ENCODE assay signal across 12 cellular contexts in the genomic region with DNA sequence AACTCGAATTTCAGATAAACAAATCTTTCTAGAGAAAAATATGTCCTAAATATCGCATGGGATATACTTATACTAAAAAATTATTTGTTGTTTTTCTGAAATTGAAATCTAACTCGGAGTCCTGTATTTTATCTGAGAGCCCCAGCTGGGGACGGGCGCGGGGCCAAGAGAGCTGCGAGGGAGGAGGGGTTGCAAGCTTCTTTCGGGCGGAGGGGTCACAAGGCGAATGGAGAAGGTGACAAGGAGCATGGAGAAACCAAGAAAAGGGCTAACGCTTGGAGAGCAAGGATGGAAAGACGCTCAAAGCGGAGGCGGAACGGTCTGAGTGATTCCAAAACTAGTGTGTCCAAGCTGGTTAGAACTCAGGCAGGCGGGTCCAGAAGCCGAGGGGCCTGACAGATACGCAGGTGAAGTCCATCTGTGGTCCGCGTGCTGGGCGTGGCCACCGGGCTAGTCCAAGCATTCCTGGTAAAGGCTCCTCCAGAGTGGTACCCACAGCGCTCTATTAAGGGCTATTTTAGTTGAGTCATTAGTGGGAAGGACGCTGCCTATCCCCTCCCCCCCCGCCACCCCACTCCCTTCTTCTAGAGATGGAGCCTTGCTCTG. TPM values are rescaled to one million over a fixed set of nuclear protein-coding genes. Genes with fewer than 3 reads are reported as not detected.
DNase-seq lines count a peak whose midpoint lies in the region; ATAC-seq and TF ChIP-seq lines count a peak whose summit lies in the region.
"Had no signal": no experiment of that assay in that cellular context is flagged by ENCODE, and none has a peak within 500 bp of the region (broad histone marks: within the 10 kb centered on the region; RNA-seq: fewer than 3 reads in every experiment).

No MANE protein-coding gene starts in this region.

- H3K36me3 ChIP-seq in IMR-90 (ENCODE audit: control insufficient read depth, insufficient read depth, low read length) = no peaks in the 10 kb centered on the region
- H3K36me3 ChIP-seq: SJSA1 had no signal

- peak overlapping the region; percentile 3 for H2AFZ ChIP-seq in IMR-90 (replicated peaks; ENCODE audit: low read length, poor library complexity)

- WGBS in IMR-90 (ENCODE audit: extremely low coverage in 2 of 2, insufficient read length in 1 of 2), 2 experiments = 12% methylated on average over 15 of the region's 25 CpGs; no CpG with 5 or more reads in 1 of the 2 experiments

- POLR2A ChIA-PET in CD4-positive, alpha-beta T cell (lab: Charles Lee) = interaction anchor here (1.0 kb wide), 1 partner anchor 43 kb away, joined by 3 read pairs; no protein-coding TSS in a partner anchor
- POLR2A ChIA-PET in IMR-90 (lab: Charles Lee; ENCODE audit: unreplicated experiment) = no interaction called here
- POLR2A ChIA-PET in RWPE1 (lab: Yijun Ruan, JAX; ENCODE audit: low non-redundant PET) = no interaction called here

- DNase-seq in CD4-positive, alpha-beta T cell = no peak
- DNase-seq in IMR-90 (no peak), coronary artery (ENCODE audit: low spot score) (no peak), RPMI8226 (no peak), left colon (no peak), NCI-H2081 (lab: John Stamatoyannopoulos, UW) (no peak), RWPE1 (ENCODE audit: low spot score) (no peak)
- DNase-seq in natural killer cell treated with Interleukin-12 subunit alpha and Interleukin-12 subunit beta and Interleukin-15 and Interleukin-18, amount 100 ng/mL, for 72 hours (ENCODE audit: low spot score) = no peak
- DNase-seq: NCI-H2029 treated with DMSO at 0.1 percent for 48 hours; stimulated activated naive CD4-positive, alpha-beta T cell treated with Interleukin-2 at 50 U/mL for 16 hours had no signal

- H3K9me3 ChIP-seq in CD4-positive, alpha-beta T cell (ENCODE audit: control insufficient read depth, low read length) = no peaks in the 10 kb centered on the region
- H3K9me3 ChIP-seq in IMR-90 (ENCODE audit: control insufficient read depth, insufficient read depth, low read length) = peaks cover 8% of the 10 kb centered on the region; the same call in 1 of the 2 replicates

- H3K18ac ChIP-seq in IMR-90 (ENCODE audit: low read depth, low read length) = no peak overlapping the region

- H4K5ac ChIP-seq in IMR-90 (ENCODE audit: low read depth, low read length) = no peak overlapping the region

- H2BK20ac ChIP-seq in IMR-90 (ENCODE audit: low read depth, low read length) = no peak overlapping the region

- H3K23ac ChIP-seq in IMR-90 (ENCODE audit: low read depth, low read length) = no peak overlapping the region

- H3K4me1 ChIP-seq in IMR-90 (ENCODE audit: control insufficient read depth, insufficient read depth, low read length) = peaks cover 3% of the 10 kb centered on the region; the same call in 1 of the 2 replicates
- H3K4me1 ChIP-seq: SJSA1 had no signal

- H2BK5ac ChIP-seq in IMR-90 (ENCODE audit: low read depth, low read length, poor library complexity, severe bottlenecking) = no peak overlapping the region

- H3K79me1 ChIP-seq in IMR-90 (ENCODE audit: low read depth in 1 of 2, low read length in 2 of 2) = no peaks in the 10 kb centered on the region

- H3K9me1 ChIP-seq in IMR-90 (ENCODE audit: insufficient read depth, low read length) = no peaks in the 10 kb centered on the region

- H4K20me1 ChIP-seq in IMR-90 (ENCODE audit: insufficient read depth, low read length) = no peaks in the 10 kb centered on the region

- no peaks in the 10 kb centered on the region for H3K36me3 Mint-ChIP-seq in CD4-positive, alpha-beta T cell (ENCODE audit: low read depth)
- no peaks in the 10 kb centered on the region for H3K36me3 Mint-ChIP-seq in natural killer cell treated with Interleukin-12 subunit alpha and Interleukin-12 subunit beta and Interleukin-15 and Interleukin-18, amount 100 ng/mL, for 72 hours

- H3K27me3 Mint-ChIP-seq in CD4-positive, alpha-beta T cell = peaks cover 63% of the 10 kb centered on the region
- H3K27me3 Mint-ChIP-seq in natural killer cell treated with Interleukin-12 subunit alpha and Interleukin-12 subunit beta and Interleukin-15 and Interleukin-18, amount 100 ng/mL, for 72 hours = peaks cover 30 to 46% of the 10 kb centered on the region in 2 donors

- no peak for TF ChIP-seq CTCF in CD4-positive, alpha-beta T cell (IDR thresholded peaks at IDR 0.05)
- TF ChIP-seq CTCF in IMR-90 (conservative IDR thresholded peaks at IDR 0.05; ENCODE audit: low read depth, low read length) (no peak), coronary artery (IDR thresholded peaks at IDR 0.05) (no peak), RWPE1 (conservative IDR thresholded peaks at IDR 0.05; ENCODE audit: low read depth) (no peak)

- H3K4me2 ChIP-seq in IMR-90 (ENCODE audit: low read depth, low read length) = no peak overlapping the region; the same call in 1 of the 2 replicates

- peaks cover 40% of the 10 kb centered on the region for H3K27me3 ChIP-seq in CD4-positive, alpha-beta T cell (ENCODE audit: control insufficient read depth, insufficient read depth, low read length)
- peaks cover 60% of the 10 kb centered on the region for H3K27me3 ChIP-seq in IMR-90 (ENCODE audit: control insufficient read depth, insufficient read depth, low read length)

- H3K4ac ChIP-seq in IMR-90 (ENCODE audit: low read depth, low read length) = no peak overlapping the region

- no peak overlapping the region for H2BK120ac ChIP-seq in IMR-90 (ENCODE audit: low read depth, low read length)

- in situ Hi-C loops in IMR-90 (cut with MboI; ENCODE audit: low sequenced_read_pairs) = no loop called here

- no peak for ATAC-seq in CD4-positive, alpha-beta T cell (ENCODE audit: poor library complexity)
- ATAC-seq in IMR-90 (ENCODE audit: low read depth) = no peak
- no peak for ATAC-seq in natural killer cell treated with Interleukin-12 subunit alpha and Interleukin-12 subunit beta and Interleukin-15 and Interleukin-18, amount 100 ng/mL, for 72 hours
- no peak for ATAC-seq in left colon

- H3K9me3 Mint-ChIP-seq in CD4-positive, alpha-beta T cell = no peaks in the 10 kb centered on the region
- H3K9me3 Mint-ChIP-seq in natural killer cell treated with Interleukin-12 subunit alpha and Interleukin-12 subunit beta and Interleukin-15 and Interleukin-18, amount 100 ng/mL, for 72 hours = no peaks in the 10 kb centered on the region

- H3K27ac Mint-ChIP-seq in CD4-positive, alpha-beta T cell = no peak overlapping the region
- H3K27ac Mint-ChIP-seq in natural killer cell treated with Interleukin-12 subunit alpha and Interleukin-12 subunit beta and Interleukin-15 and Interleukin-18, amount 100 ng/mL, for 72 hours = no peak overlapping the region

- H3K27ac ChIP-seq in CD4-positive, alpha-beta T cell (ENCODE audit: low read depth, low read length) = no peak overlapping the region
- H3K27ac ChIP-seq in IMR-90 (ENCODE audit: insufficient read depth, low read length) (no peak overlapping the region), coronary artery (no peak overlapping the region), RWPE1 (no peak overlapping the region)
- H3K27ac ChIP-seq: SJSA1, skin epidermis had no signal

- intact Hi-C loops in CD4-positive, alpha-beta T cell (cut with DNase I, micrococcal nuclease) = no loop called here
- intact Hi-C loops in IMR-90 (cut with micrococcal nuclease) = no loop called here
- intact Hi-C loops in left colon (cut with DNase I, micrococcal nuclease) = no loop called here

- dilution Hi-C loops in IMR-90 (cut with HindIII; ENCODE audit: low sequenced_read_pairs, unreplicated experiment) = no loop called here

- H2BK15ac ChIP-seq in IMR-90 (ENCODE audit: low read depth, low read length) = no peak overlapping the region

- CTCF ChIA-PET in CD4-positive, alpha-beta T cell (lab: Charles Lee) = interaction anchor here (1.1 kb wide), 1 partner anchor 72 kb away, joined by 3 read pairs; no protein-coding TSS in a partner anchor
- CTCF ChIA-PET in IMR-90 (lab: Yijun Ruan, JAX) = interaction anchor here (0.9 kb wide), 1 partner anchor 68 kb away, joined by 4 read pairs; no protein-coding TSS in a partner anchor
- CTCF ChIA-PET in RWPE1 (lab: Yijun Ruan, JAX) = interaction anchor here (0.6 to 3.4 kb wide), 6 partner anchors 9 to 778 kb away, joined by 3 to 14 read pairs (median 5); no protein-coding TSS in a partner anchor

- no peak overlapping the region for H3K14ac ChIP-seq in IMR-90 (replicated peaks; ENCODE audit: low read depth, low read length)

- H3K9ac ChIP-seq in IMR-90 (ENCODE audit: low read depth, low read length) = no peak overlapping the region

- H3K4me1 Mint-ChIP-seq in CD4-positive, alpha-beta T cell (ENCODE audit: low read depth) = peaks cover 27% of the 10 kb centered on the region
- H3K4me1 Mint-ChIP-seq in natural killer cell treated with Interleukin-12 subunit alpha and Interleukin-12 subunit beta and Interleukin-15 and Interleukin-18, amount 100 ng/mL, for 72 hours (ENCODE audit: low read depth in 2 of 2) = peaks cover 17 to 21% of the 10 kb centered on the region in 2 donors

- H4K8ac ChIP-seq in IMR-90 (ENCODE audit: low read depth in 2 of 2, low read length in 2 of 2) = no peak overlapping the region

- no peak overlapping the region for H4K91ac ChIP-seq in IMR-90 (ENCODE audit: insufficient read depth, low read depth, low read length)

- no peak overlapping the region for H3K56ac ChIP-seq in IMR-90 (ENCODE audit: extremely low read depth, insufficient read depth, low read length)

- no peak for TF ChIP-seq RAD21 in IMR-90 (IDR thresholded peaks at IDR 0.05; ENCODE audit: low read length)

- no peak overlapping the region for H3K4me3 ChIP-seq in IMR-90 (ENCODE audit: insufficient read depth, low read depth, low read length)
- H3K4me3 ChIP-seq in coronary artery = peak overlapping the region; percentile 69
- H3K4me3 ChIP-seq: SJSA1 had no signal

- H2AK5ac ChIP-seq in IMR-90 (ENCODE audit: low read depth, low read length) = no peak overlapping the region

- BruUV-seq in IMR-90 (replicated peaks; lab: Mats Ljungman, UMichigan) = no TSS peak

- no peak for TF ChIP-seq POLR2A in IMR-90 (IDR thresholded peaks at IDR 0.05; ENCODE audit: low read depth, low read length)

- no peak overlapping the region for H2AK9ac ChIP-seq in IMR-90 (replicated peaks; ENCODE audit: low read depth, low read length, poor library complexity)

- H3K4me3 Mint-ChIP-seq in CD4-positive, alpha-beta T cell = peak overlapping the region; percentile 80
- H3K4me3 Mint-ChIP-seq in natural killer cell treated with Interleukin-12 subunit alpha and Interleukin-12 subunit beta and Interleukin-15 and Interleukin-18, amount 100 ng/mL, for 72 hours = peak overlapping the region; percentile 85

TF ChIP-seq in IMR-90, 13 proteins besides CTCF, POLR2A, EP300 and RAD21 (continues in another document):
- TF ChIP-seq MAZ (IDR thresholded peaks at IDR 0.05; ENCODE audit: borderline replicate concordance, low read depth, low read length) = no peak

RNA-seq across cellular contexts. Expression of gene ZNFX1, which starts 41.5 kb away (rescaled TPM):
- total RNA-seq in CD4-positive, alpha-beta T cell = 10 to 100 TPM; 50.6 to 51.6 TPM
- 46.7 and 60.9 TPM in 2 replicates for total RNA-seq in IMR-90 (2012; rRNA removed)
- 8.5 and 10.9 TPM in 2 replicates for polyA plus RNA-seq in IMR-90 (2012; rRNA removed)
- 4.3 and 5.4 TPM in 2 replicates for polyA plus RNA-seq in IMR-90 (2012; cell fraction: cytosol; rRNA removed)
- 5.7 and 9.9 TPM in 2 replicates for polyA plus RNA-seq in IMR-90 (2012; cell fraction: nucleus; rRNA removed; ENCODE audit: low replicate concordance)
- total RNA-seq in natural killer cell treated with Interleukin-12 subunit alpha and Interleukin-12 subunit beta and Interleukin-15 and Interleukin-18, amount 100 ng/mL, for 72 hours = 10 to 100 TPM; 52.9 to 62.9 TPM
- total RNA-seq in left colon = 10 to 100 TPM; 28.5 to 29.8 TPM
